In the genomic region with DNA sequence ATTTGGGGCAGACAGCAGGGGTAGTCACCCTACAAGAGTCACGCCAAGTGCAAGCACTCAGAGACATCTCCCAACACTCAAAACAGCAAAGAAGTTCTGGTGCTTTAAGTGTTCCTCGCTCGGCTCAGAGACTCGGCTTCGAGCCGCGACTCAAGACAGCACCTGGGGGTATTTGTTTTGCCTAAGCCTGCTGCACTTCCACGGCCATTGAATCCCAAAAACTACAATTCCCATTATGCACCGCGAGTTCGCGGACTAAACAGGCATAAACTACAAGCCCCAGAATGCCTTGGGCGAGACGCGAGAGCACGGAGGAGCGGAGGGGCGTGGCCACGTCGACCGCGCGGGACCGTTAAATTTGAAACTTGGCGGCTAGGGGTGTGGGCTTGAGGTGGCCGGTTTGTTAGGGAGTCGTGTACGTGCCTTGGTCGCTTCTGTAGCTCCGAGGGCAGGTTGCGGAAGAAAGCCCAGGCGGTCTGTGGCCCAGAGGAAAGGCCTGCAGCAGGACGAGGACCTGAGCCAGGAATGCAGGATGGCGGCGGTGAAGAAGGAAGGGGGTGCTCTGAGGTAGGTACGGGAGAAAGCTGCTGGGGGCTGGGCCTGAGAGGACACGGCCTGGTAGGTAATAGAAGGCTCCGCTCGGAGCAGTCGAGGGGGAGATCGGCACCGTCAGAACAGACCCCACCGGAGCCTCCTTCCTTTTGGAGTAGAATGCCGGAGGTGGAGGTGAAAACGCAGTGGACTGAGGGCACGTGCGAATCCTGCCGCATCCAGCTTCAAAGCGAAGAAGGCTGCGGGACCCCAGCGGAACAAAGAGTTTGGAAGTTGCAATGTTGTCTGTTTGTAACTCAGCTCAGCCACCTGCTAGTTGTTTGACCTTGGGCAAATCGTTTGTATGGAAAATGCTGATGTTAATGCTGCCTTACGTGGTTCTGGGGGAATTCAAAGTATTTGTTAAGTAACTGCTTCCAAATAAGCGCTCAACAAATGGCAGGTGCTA, we compare ENCODE assay signal across 1 cellular context.
TF ChIP-seq lines count a peak whose summit lies in the region.

A gene with protein sequence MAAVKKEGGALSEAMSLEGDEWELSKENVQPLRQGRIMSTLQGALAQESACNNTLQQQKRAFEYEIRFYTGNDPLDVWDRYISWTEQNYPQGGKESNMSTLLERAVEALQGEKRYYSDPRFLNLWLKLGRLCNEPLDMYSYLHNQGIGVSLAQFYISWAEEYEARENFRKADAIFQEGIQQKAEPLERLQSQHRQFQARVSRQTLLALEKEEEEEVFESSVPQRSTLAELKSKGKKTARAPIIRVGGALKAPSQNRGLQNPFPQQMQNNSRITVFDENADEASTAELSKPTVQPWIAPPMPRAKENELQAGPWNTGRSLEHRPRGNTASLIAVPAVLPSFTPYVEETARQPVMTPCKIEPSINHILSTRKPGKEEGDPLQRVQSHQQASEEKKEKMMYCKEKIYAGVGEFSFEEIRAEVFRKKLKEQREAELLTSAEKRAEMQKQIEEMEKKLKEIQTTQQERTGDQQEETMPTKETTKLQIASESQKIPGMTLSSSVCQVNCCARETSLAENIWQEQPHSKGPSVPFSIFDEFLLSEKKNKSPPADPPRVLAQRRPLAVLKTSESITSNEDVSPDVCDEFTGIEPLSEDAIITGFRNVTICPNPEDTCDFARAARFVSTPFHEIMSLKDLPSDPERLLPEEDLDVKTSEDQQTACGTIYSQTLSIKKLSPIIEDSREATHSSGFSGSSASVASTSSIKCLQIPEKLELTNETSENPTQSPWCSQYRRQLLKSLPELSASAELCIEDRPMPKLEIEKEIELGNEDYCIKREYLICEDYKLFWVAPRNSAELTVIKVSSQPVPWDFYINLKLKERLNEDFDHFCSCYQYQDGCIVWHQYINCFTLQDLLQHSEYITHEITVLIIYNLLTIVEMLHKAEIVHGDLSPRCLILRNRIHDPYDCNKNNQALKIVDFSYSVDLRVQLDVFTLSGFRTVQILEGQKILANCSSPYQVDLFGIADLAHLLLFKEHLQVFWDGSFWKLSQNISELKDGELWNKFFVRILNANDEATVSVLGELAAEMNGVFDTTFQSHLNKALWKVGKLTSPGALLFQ (plus strand): TSS at position 381 of the 1,000 bp plus-strand sequence. CDS start 152 bp downstream, at position 533.

TF ChIP-seq in HEK293, 187 proteins besides CTCF, POLR2A, EP300 and RAD21 (continued from another document):
- peak; percentile 97 for TF ChIP-seq SP3 (tag by site-specific recombination; IDR thresholded peaks at IDR 0.05)
- TF ChIP-seq ZNF394 (tag by site-specific recombination; IDR thresholded peaks at IDR 0.05; ENCODE audit: borderline replicate concordance), result peak; percentile 68; the same call in 1 of the 2 replicates
- TF ChIP-seq KLF8 (tag by site-specific recombination; IDR thresholded peaks at IDR 0.05), result peak; percentile 87
- TF ChIP-seq ZNF473 (tag by site-specific recombination; IDR thresholded peaks at IDR 0.05), result no peak
- TF ChIP-seq, protein P1, sequence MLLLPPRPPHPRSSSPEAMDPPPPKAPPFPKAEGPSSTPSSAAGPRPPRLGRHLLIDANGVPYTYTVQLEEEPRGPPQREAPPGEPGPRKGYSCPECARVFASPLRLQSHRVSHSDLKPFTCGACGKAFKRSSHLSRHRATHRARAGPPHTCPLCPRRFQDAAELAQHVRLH (tag by site-specific recombination; IDR thresholded peaks at IDR 0.05), result peak; percentile 68; the same call in 1 of the 2 replicates
- TF ChIP-seq SCRT2 (tag by site-specific recombination; IDR thresholded peaks at IDR 0.05), result no peak; the same call in 1 of the 2 replicates
- no peak for TF ChIP-seq ZNF48 (tag by site-specific recombination; IDR thresholded peaks at IDR 0.05)
- TF ChIP-seq SP7 (tag by site-specific recombination; IDR thresholded peaks at IDR 0.05), result peak; percentile 70
- 0 out of 2 replicates have a peak, but pooled peaks have one; percentile 39 for TF ChIP-seq KLF7 (tag by site-specific recombination; IDR thresholded peaks at IDR 0.05; ENCODE audit: borderline replicate concordance)
- TF ChIP-seq, protein P2, sequence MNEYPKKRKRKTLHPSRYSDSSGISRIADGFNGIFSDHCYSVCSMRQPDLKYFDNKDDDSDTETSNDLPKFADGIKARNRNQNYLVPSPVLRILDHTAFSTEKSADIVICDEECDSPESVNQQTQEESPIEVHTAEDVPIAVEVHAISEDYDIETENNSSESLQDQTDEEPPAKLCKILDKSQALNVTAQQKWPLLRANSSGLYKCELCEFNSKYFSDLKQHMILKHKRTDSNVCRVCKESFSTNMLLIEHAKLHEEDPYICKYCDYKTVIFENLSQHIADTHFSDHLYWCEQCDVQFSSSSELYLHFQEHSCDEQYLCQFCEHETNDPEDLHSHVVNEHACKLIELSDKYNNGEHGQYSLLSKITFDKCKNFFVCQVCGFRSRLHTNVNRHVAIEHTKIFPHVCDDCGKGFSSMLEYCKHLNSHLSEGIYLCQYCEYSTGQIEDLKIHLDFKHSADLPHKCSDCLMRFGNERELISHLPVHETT (tag by site-specific recombination; IDR thresholded peaks at IDR 0.05), result peak; percentile 71; the same call in 1 of the 2 replicates
- 0 out of 2 replicates have a peak, but pooled peaks have one; percentile 32 for TF ChIP-seq ZNF341 (tag by site-specific recombination; IDR thresholded peaks at IDR 0.05; ENCODE audit: low read depth)
- no peak for TF ChIP-seq ZNF544 (tag by site-specific recombination; IDR thresholded peaks at IDR 0.05)
- peak; percentile 75; the same call in 1 of the 2 replicates for TF ChIP-seq RBAK (tag by site-specific recombination; IDR thresholded peaks at IDR 0.05)
- 0 out of 2 replicates have a peak, but pooled peaks have one; percentile 10 for TF ChIP-seq PRDM1 (tag by site-specific recombination; IDR thresholded peaks at IDR 0.05)
- peak; percentile 33; the same call in 1 of the 2 replicates for TF ChIP-seq ZNF10 (tag by site-specific recombination; IDR thresholded peaks at IDR 0.05)
- peak; percentile 57; the same call in 1 of the 2 replicates for TF ChIP-seq ZNF843 (tag by site-specific recombination; IDR thresholded peaks at IDR 0.05)
- TF ChIP-seq SP2 (tag by site-specific recombination; IDR thresholded peaks at IDR 0.05), result peak; percentile 40
- TF ChIP-seq ZFHX2 (tag by site-specific recombination; conservative IDR thresholded peaks at IDR 0.05), result 0 out of 2 replicates have a peak, but pooled peaks have one; percentile 20
- TF ChIP-seq, protein P3, sequence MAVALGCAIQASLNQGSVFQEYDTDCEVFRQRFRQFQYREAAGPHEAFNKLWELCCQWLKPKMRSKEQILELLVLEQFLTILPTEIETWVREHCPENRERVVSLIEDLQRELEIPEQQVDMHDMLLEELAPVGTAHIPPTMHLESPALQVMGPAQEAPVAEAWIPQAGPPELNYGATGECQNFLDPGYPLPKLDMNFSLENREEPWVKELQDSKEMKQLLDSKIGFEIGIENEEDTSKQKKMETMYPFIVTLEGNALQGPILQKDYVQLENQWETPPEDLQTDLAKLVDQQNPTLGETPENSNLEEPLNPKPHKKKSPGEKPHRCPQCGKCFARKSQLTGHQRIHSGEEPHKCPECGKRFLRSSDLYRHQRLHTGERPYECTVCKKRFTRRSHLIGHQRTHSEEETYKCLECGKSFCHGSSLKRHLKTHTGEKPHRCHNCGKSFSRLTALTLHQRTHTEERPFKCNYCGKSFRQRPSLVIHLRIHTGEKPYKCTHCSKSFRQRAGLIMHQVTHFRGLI (tag by site-specific recombination; IDR thresholded peaks at IDR 0.05), result no peak
- TF ChIP-seq GFI1B (tag by site-specific recombination; IDR thresholded peaks at IDR 0.05), result no peak
- peak; percentile 91; the same call in 1 of the 2 replicates for TF ChIP-seq ZNF391 (tag by site-specific recombination; IDR thresholded peaks at IDR 0.05; ENCODE audit: borderline replicate concordance, low read depth)
- TF ChIP-seq GLIS1 (tag by site-specific recombination; IDR thresholded peaks at IDR 0.05), result peak; percentile 51; the same call in 1 of the 2 replicates
- peak; percentile 20; the same call in 1 of the 2 replicates for TF ChIP-seq ZSCAN23 (tag by site-specific recombination; IDR thresholded peaks at IDR 0.05)
- no peak for TF ChIP-seq ZNF404 (tag by site-specific recombination; IDR thresholded peaks at IDR 0.05)
- TF ChIP-seq, protein P4, sequence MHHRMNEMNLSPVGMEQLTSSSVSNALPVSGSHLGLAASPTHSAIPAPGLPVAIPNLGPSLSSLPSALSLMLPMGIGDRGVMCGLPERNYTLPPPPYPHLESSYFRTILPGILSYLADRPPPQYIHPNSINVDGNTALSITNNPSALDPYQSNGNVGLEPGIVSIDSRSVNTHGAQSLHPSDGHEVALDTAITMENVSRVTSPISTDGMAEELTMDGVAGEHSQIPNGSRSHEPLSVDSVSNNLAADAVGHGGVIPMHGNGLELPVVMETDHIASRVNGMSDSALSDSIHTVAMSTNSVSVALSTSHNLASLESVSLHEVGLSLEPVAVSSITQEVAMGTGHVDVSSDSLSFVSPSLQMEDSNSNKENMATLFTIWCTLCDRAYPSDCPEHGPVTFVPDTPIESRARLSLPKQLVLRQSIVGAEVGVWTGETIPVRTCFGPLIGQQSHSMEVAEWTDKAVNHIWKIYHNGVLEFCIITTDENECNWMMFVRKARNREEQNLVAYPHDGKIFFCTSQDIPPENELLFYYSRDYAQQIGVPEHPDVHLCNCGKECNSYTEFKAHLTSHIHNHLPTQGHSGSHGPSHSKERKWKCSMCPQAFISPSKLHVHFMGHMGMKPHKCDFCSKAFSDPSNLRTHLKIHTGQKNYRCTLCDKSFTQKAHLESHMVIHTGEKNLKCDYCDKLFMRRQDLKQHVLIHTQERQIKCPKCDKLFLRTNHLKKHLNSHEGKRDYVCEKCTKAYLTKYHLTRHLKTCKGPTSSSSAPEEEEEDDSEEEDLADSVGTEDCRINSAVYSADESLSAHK (tag by site-specific recombination; IDR thresholded peaks at IDR 0.05), result 0 out of 2 replicates have a peak, but pooled peaks have one; percentile 12
- peak; percentile 61 for TF ChIP-seq ZNF366 (tag by site-specific recombination; conservative IDR thresholded peaks at IDR 0.05)
- TF ChIP-seq ZNF24 (tag by site-specific recombination; IDR thresholded peaks at IDR 0.05), result peak; percentile 62; the same call in 1 of the 2 replicates
- peak; percentile 46; the same call in 1 of the 2 replicates for TF ChIP-seq ZNF610 (tag by site-specific recombination; IDR thresholded peaks at IDR 0.05; ENCODE audit: borderline replicate concordance)
- TF ChIP-seq ZNF76 (tag by site-specific recombination; IDR thresholded peaks at IDR 0.05; ENCODE audit: borderline replicate concordance, low read depth), result peak; percentile 97
